In the genomic region with DNA sequence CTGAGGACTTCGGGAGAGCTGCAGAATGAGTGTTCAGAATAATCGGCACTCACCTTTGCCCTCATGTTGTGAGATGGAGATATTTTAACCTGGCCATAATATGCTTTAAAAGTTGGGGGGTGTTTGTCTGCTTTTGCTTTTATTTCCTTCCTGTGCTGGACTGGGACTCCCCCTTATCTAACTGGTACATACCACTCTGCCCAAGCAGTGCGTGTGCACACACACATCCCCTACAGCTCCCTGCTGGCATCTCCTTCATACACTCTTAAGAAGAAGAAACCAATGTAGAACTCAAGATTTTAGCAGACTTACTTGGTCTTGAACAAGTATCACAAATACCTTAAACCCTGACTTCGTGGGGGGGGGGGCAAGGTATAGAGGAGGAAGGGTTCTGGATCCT, we compare ENCODE assay signal across 12 cellular contexts.
A peak's percentile ranks its signal among the peaks of the same experiment; 100 is the strongest.
DNase-seq lines count a peak whose midpoint lies in the region; ATAC-seq lines count a peak whose summit lies in the region.
"Had no signal": no experiment of that assay in that cellular context is flagged by ENCODE, and none has a peak within 500 bp of the region (broad histone marks: within the 10 kb centered on the region; RNA-seq: fewer than 3 reads in every experiment).

No MANE protein-coding gene starts in this region.

- H3K9ac ChIP-seq in duodenal mucosa (ENCODE audit: low read depth in 1 of 2, low read length in 2 of 2) (no peak overlapping the region), mesenchymal stem cell (ENCODE audit: low read length) (peak overlapping the region; percentile 84)

- peak overlapping the region; percentile 86 for H4K8ac ChIP-seq in mesenchymal stem cell (ENCODE audit: low read length)

- ATAC-seq in HG03565 (IDR thresholded peaks at IDR 0.05; ENCODE audit: unreplicated experiment), result no peak
- ATAC-seq: activated CD4-positive, CD25-positive, alpha-beta regulatory T cell treated with anti-CD3 and anti-CD28 coated beads, Interleukin-2, amount 50 U/mL, for 24 hours had no signal

- H2AK5ac ChIP-seq in mesenchymal stem cell (ENCODE audit: low read length, severe bottlenecking), result peak overlapping the region; percentile 95

- H3K36me3 ChIP-seq in SJCRH30 (no peaks in the 10 kb centered on the region), duodenal mucosa (ENCODE audit: control insufficient read depth in 1 of 2, insufficient read depth in 2 of 2, low read length in 2 of 2) (no peaks in the 10 kb centered on the region), mesenchymal stem cell (ENCODE audit: control insufficient read depth in 1 of 2, insufficient read depth in 2 of 2, low read depth in 1 of 2, low read length in 2 of 2) (peaks cover 0 to 12% of the 10 kb centered on the region in 2 experiments), thymus (ENCODE audit: control insufficient read depth, insufficient read depth) (no peaks in the 10 kb centered on the region)

- H4K91ac ChIP-seq in mesenchymal stem cell (ENCODE audit: low read length), result peak overlapping the region; percentile 75

- H3K9me3 ChIP-seq in SJCRH30 (replicated peaks) (no peaks in the 10 kb centered on the region), duodenal mucosa (ENCODE audit: control insufficient read depth in 1 of 2, low read length in 2 of 2) (no peaks in the 10 kb centered on the region), mesenchymal stem cell (ENCODE audit: control insufficient read depth, low read length) (no peaks in the 10 kb centered on the region), thymus (ENCODE audit: control insufficient read depth) (no peaks in the 10 kb centered on the region)

- H3K18ac ChIP-seq in mesenchymal stem cell (ENCODE audit: low read depth in 1 of 2, low read length in 2 of 2), result peak overlapping the region; percentile 26 to 67

- H3K79me1 ChIP-seq in mesenchymal stem cell (replicated peaks; ENCODE audit: low read length, poor library complexity, severe bottlenecking), result peaks cover 6% of the 10 kb centered on the region

- H3K27ac ChIP-seq in SJCRH30 (peak overlapping the region; percentile 93), duodenal mucosa (ENCODE audit: low read depth, low read length) (peak overlapping the region; percentile 5), mesenchymal stem cell (ENCODE audit: low read length, poor library complexity, severe bottlenecking) (peak overlapping the region; percentile 93), thymus (ENCODE audit: low read depth) (peak overlapping the region; percentile 46)

- H3K27me3 ChIP-seq in SJCRH30 (no peaks in the 10 kb centered on the region), duodenal mucosa (ENCODE audit: control insufficient read depth in 1 of 2, insufficient read depth in 2 of 2, low read length in 2 of 2) (no peaks in the 10 kb centered on the region), mesenchymal stem cell (ENCODE audit: control insufficient read depth in 1 of 2, insufficient read depth in 1 of 2, low read length in 2 of 2) (no peaks in the 10 kb centered on the region), thymus (ENCODE audit: control insufficient read depth, insufficient read depth) (no peaks in the 10 kb centered on the region)

- no peak overlapping the region for H3K23ac ChIP-seq in mesenchymal stem cell (ENCODE audit: low read length in 2 of 2)

- H3K4me1 ChIP-seq in SJCRH30, result peaks cover 37% of the 10 kb centered on the region
- H3K4me1 ChIP-seq in duodenal mucosa (ENCODE audit: control insufficient read depth in 1 of 2, insufficient read depth in 2 of 2, low read length in 2 of 2), result peaks cover 23 to 24% of the 10 kb centered on the region in 2 donors
- peaks cover 17% of the 10 kb centered on the region for H3K4me1 ChIP-seq in mesenchymal stem cell (ENCODE audit: control insufficient read depth, insufficient read depth, low read depth, low read length)
- peaks cover 6% of the 10 kb centered on the region for H3K4me1 ChIP-seq in thymus (ENCODE audit: control insufficient read depth, insufficient read depth, low read length)

- no peak overlapping the region for H3K14ac ChIP-seq in mesenchymal stem cell (ENCODE audit: low read length in 2 of 2)

- peak overlapping the region; percentile 61 for H2BK5ac ChIP-seq in mesenchymal stem cell (ENCODE audit: low read depth, low read length, poor library complexity, severe bottlenecking)

- peak overlapping the region; percentile 65 to 83 for H3K4ac ChIP-seq in mesenchymal stem cell (ENCODE audit: low read depth in 1 of 2, low read length in 2 of 2)

- H2BK12ac ChIP-seq in mesenchymal stem cell (ENCODE audit: low read length in 2 of 2), result peak overlapping the region; percentile 70 to 80

- no peak overlapping the region for H2BK15ac ChIP-seq in mesenchymal stem cell (ENCODE audit: low read depth, poor library complexity, severe bottlenecking)

- H2BK120ac ChIP-seq in mesenchymal stem cell (ENCODE audit: low read depth, low read length), result peak overlapping the region; percentile 45

- no peak overlapping the region for H3K4me2 ChIP-seq in mesenchymal stem cell (ENCODE audit: low read length, poor library complexity, severe bottlenecking)

- peak overlapping the region; percentile 51 for H3K4me3 ChIP-seq in SJCRH30
- peak overlapping the region in 1 of 2 donors; percentile 5 for H3K4me3 ChIP-seq in duodenal mucosa (ENCODE audit: low read depth in 1 of 2, low read length in 2 of 2)
- H3K4me3 ChIP-seq in mesenchymal stem cell (ENCODE audit: insufficient read depth in 1 of 2, low read depth in 1 of 2, low read length in 2 of 2), result peak overlapping the region in 1 of 2 experiments; percentile 72
- no peak overlapping the region for H3K4me3 ChIP-seq in thymus (ENCODE audit: low read length)

- WGBS in mesenchymal stem cell, result 100% methylated on average over 1 of the region's 4 CpGs
- WGBS in thymus, result 82% methylated on average over 4 of the region's 4 CpGs

- H2AFZ ChIP-seq in mesenchymal stem cell (ENCODE audit: low read depth, low read length), result no peak overlapping the region

- no peak for DNase-seq in SJCRH30
- no peak for DNase-seq in mesenchymal stem cell
- no peak for DNase-seq in T-helper 1 cell
- DNase-seq in NCI-H146 (lab: John Stamatoyannopoulos, UW), result no peak
- DNase-seq in GOT3 (lab: John Stamatoyannopoulos, UW), result no peak
- DNase-seq: COR-L47, Kasumi-1, RPMI8226 had no signal

Comparison
In these comparisons a context has a peak if more than half of its experiments do, and no peak if none do; other contexts are left out.
1. H3K27ac ChIP-seq: peak in every context shown above with its lines; median percentile 93 in SJCRH30; 93 in mesenchymal stem cell; 46 in thymus; 5 in duodenal mucosa.